In the genomic region with DNA sequence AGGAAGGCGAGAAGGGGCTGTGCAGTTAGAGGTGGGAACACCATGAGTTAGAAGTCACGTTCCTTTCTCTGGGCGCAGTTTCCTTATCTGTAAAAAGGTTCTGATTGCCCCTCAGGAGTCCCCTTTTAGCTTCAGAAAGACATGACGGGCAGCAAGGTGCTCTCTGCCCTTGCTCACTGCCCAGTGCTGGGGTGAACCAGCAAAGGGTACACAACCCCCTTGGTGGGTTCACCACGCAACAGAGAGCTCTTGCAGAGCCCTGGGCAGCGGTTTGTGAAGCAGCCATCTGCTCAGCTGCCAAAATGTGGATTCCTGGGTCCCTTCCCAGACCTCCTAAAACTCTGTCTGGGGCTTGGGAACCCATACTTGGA, we compare ENCODE assay signal across 8 cellular contexts. TPM values are rescaled to one million over a fixed set of nuclear protein-coding genes. Genes with fewer than 3 reads are reported as not detected.
A peak's percentile ranks its signal among the peaks of the same experiment; 100 is the strongest.
DNase-seq lines count a peak whose midpoint lies in the region; ATAC-seq and TF ChIP-seq lines count a peak whose summit lies in the region.

No MANE protein-coding gene starts in this region.

- H3K27ac ChIP-seq in heart left ventricle, result peak overlapping the region in 10 of 12 donors; percentile 47 to 80 (median 63)
- H3K27ac ChIP-seq in body of pancreas, result peak overlapping the region; percentile 72 to 94 (median 86)
- H3K27ac ChIP-seq in uterus, result peak overlapping the region; percentile 67 to 83

- H3K4me1 Mint-ChIP-seq in mesothelial cell of epicardium, result peaks cover 40% of the 10 kb centered on the region

- WGBS in heart left ventricle, 4 donors, result 40 to 54% (median 47%) methylated on average over 6 of the region's 6 CpGs
- WGBS in body of pancreas, 2 donors, result 13 to 18% methylated on average over 4 to 6 of the region's 6 CpGs

- ATAC-seq in heart left ventricle (no peak), left ventricle myocardium superior (no peak), body of pancreas (no peak), GM21717 (IDR thresholded peaks at IDR 0.05; ENCODE audit: unreplicated experiment) (no peak), GM18870 (IDR thresholded peaks at IDR 0.05; ENCODE audit: unreplicated experiment) (no peak)

- H3K27me3 ChIP-seq in heart left ventricle (no peaks in the 10 kb centered on the region), body of pancreas (no peaks in the 10 kb centered on the region), uterus (no peaks in the 10 kb centered on the region)

- peak overlapping the region; percentile 75 for H3K4me3 Mint-ChIP-seq in mesothelial cell of epicardium

- H3K4me1 ChIP-seq in heart left ventricle, result peaks cover 0 to 53% (median 24%) of the 10 kb centered on the region in 12 donors
- peaks cover 36% of the 10 kb centered on the region for H3K4me1 ChIP-seq in body of pancreas
- peaks cover 0 to 4% of the 10 kb centered on the region in 2 donors for H3K4me1 ChIP-seq in uterus

- H3K4me3 ChIP-seq in heart left ventricle (peak overlapping the region in 10 of 12 donors; percentile 43 to 75 (median 60)), body of pancreas (no peak overlapping the region), uterus (peak overlapping the region; percentile 43 to 56)

- H3K36me3 ChIP-seq in heart left ventricle (peaks cover 0 to 18% (median 4%) of the 10 kb centered on the region in 9 donors), body of pancreas (replicated peaks in 1 of 2; ENCODE audit: insufficient read depth in 1 of 2, low read depth in 2 of 2) (no peaks in the 10 kb centered on the region), uterus (no peaks in the 10 kb centered on the region)

- H3K36me3 Mint-ChIP-seq in mesothelial cell of epicardium, result no peaks in the 10 kb centered on the region

- TF ChIP-seq CTCF in heart left ventricle (IDR thresholded peaks at IDR 0.05) (no peak), body of pancreas (IDR thresholded peaks at IDR 0.05) (no peak), mesothelial cell of epicardium (IDR thresholded peaks at IDR 0.05; ENCODE audit: unreplicated experiment) (no peak), uterus (IDR thresholded peaks at IDR 0.05) (no peak)

- DNase-seq in heart left ventricle (no peak), left ventricle myocardium superior (no peak), body of pancreas (no peak), mesothelial cell of epicardium (ENCODE audit: low spot score in 2 of 2, unreplicated experiment in 2 of 2) (no peak), uterus (no peak), NCI-H524 treated with DMSO at 0.1 percent for 48 hours (lab: John Stamatoyannopoulos, UW) (no peak)

- no peaks in the 10 kb centered on the region for H3K9me3 Mint-ChIP-seq in mesothelial cell of epicardium

- H3K27me3 Mint-ChIP-seq in mesothelial cell of epicardium (ENCODE audit: low read depth), result no peaks in the 10 kb centered on the region

- intact Hi-C loops in heart left ventricle (cut with DNase I), result loop anchor here in 5 of 10 donors (5.0 to 10.0 kb wide), 5 partner anchors 38 to 170 kb away; partner anchors contain the start of genes DNAJC17 (in 2 of the 5), VPS18 (in 2 of the 5), ZFYVE19 (in 2 of the 5) and KNL1 (in 1 of the 5)
- intact Hi-C loops in left ventricle myocardium superior (cut with micrococcal nuclease), result no loop called here
- intact Hi-C loops in body of pancreas (cut with DNase I), result no loop called here
- intact Hi-C loops in uterus (cut with DNase I; ENCODE audit: low total_unique reads), result no loop called here

- no peak for TF ChIP-seq POLR2A in heart left ventricle (IDR thresholded peaks at IDR 0.05)
- no peak for TF ChIP-seq POLR2A in body of pancreas (IDR thresholded peaks at IDR 0.05)
- TF ChIP-seq POLR2A in uterus (IDR thresholded peaks at IDR 0.05), result no peak

- H3K9me3 ChIP-seq in heart left ventricle (no peaks in the 10 kb centered on the region), body of pancreas (no peaks in the 10 kb centered on the region), uterus (no peaks in the 10 kb centered on the region)

- H3K27ac Mint-ChIP-seq in mesothelial cell of epicardium, result peak overlapping the region; percentile 92

RNA-seq across cellular contexts. Expression of gene GCHFR, which starts 0.9 kb away (rescaled TPM):
- total RNA-seq in heart left ventricle (10 to 100 TPM in 2 of 9 donors, 1 to 10 TPM in 7; 1.6 to 24.0 (median 6.6) TPM), left ventricle myocardium superior (5.6 TPM), body of pancreas (10 to 100 TPM; 26.4 to 43.6 TPM), mesothelial cell of epicardium (12.6 to 15.8 TPM (median 14.4 TPM) in 3 replicates), uterus (100 to 1,000 TPM in 1 of 4 donors, 10 to 100 TPM in 2, 1 to 10 TPM in 1; 6.2 to 113 (median 34.5) TPM)
- 10 to 100 TPM in 1 of 2 donors, 1 to 10 TPM in 1; 5.1 to 12.7 TPM for polyA plus RNA-seq in heart left ventricle

RNA-seq across cellular contexts. Expression of gene C15orf62, which starts 5.0 kb away (rescaled TPM):
- total RNA-seq in heart left ventricle, result 1 to 10 TPM in 1 of 9 donors, under 1 TPM in 5, not detected in 3; 0.12 to 1.1 (median 0.18) TPM
- polyA plus RNA-seq in heart left ventricle, result under 1 TPM; 0.06 to 0.30 TPM
- total RNA-seq in left ventricle myocardium superior, result not detected
- total RNA-seq in body of pancreas, result under 1 TPM in 1 of 2 donors, not detected in 1; 0.26 TPM
- 0.44 to 0.47 TPM (median 0.45 TPM) in 3 replicates for total RNA-seq in mesothelial cell of epicardium
- total RNA-seq in uterus, result under 1 TPM in 2 of 4 donors, not detected in 2; 0.28 to 0.55 TPM

RNA-seq across cellular contexts. Expression of gene RMDN3, which starts 9.7 kb away (rescaled TPM):
- total RNA-seq in heart left ventricle, result 10 to 100 TPM; 12.0 to 22.9 (median 18.5) TPM
- polyA plus RNA-seq in heart left ventricle, result 10 to 100 TPM; 14.0 to 26.2 TPM
- total RNA-seq in left ventricle myocardium superior, result 17.9 TPM
- total RNA-seq in body of pancreas, result 10 to 100 TPM; 17.6 to 23.7 TPM
- total RNA-seq in mesothelial cell of epicardium, result 25.1 to 29.3 TPM (median 26.9 TPM) in 3 replicates
- total RNA-seq in uterus, result 10 to 100 TPM in 2 of 4 donors, 1 to 10 TPM in 2; 6.4 to 27.0 (median 16.1) TPM

RNA-seq across cellular contexts. Expression of gene ZFYVE19, which starts 42.1 kb away (rescaled TPM):
- total RNA-seq in heart left ventricle (10 to 100 TPM; 11.9 to 27.1 (median 18.8) TPM), left ventricle myocardium superior (30.9 TPM), body of pancreas (10 to 100 TPM; 27.0 to 29.3 TPM), mesothelial cell of epicardium (20.9 to 24.4 TPM (median 24.2 TPM) in 3 replicates), uterus (10 to 100 TPM in 3 of 4 donors, 1 to 10 TPM in 1; 5.6 to 37.5 (median 15.2) TPM)
- 10 to 100 TPM; 10.5 to 18.9 TPM for polyA plus RNA-seq in heart left ventricle

RNA-seq across cellular contexts. Expression of gene DNAJC17, which starts 42.5 kb away (rescaled TPM):
- 10 to 100 TPM in 8 of 9 donors, 1 to 10 TPM in 1; 7.6 to 19.7 (median 14.7) TPM for total RNA-seq in heart left ventricle
- polyA plus RNA-seq in heart left ventricle, result 10 to 100 TPM; 29.1 to 29.9 TPM
- total RNA-seq in left ventricle myocardium superior, result 16.2 TPM
- 10 to 100 TPM; 18.7 to 36.6 TPM for total RNA-seq in body of pancreas
- total RNA-seq in mesothelial cell of epicardium, result 36.4 to 44.3 TPM (median 41.2 TPM) in 3 replicates
- total RNA-seq in uterus, result 10 to 100 TPM in 3 of 4 donors, 1 to 10 TPM in 1; 6.1 to 79.4 (median 32.5) TPM

Comparison
In these comparisons a context has a peak if more than half of its experiments do, and no peak if none do; other contexts are left out.
1. H3K4me3 ChIP-seq: peak in heart left ventricle (10 of 12) and uterus (2 of 2); none in body of pancreas (0 of 2).
2. Peak in every context shown above with its lines, with median percentiles within 50 percentile points of each other: H3K27ac ChIP-seq.